In genomic region chr2:159900343-159900742, GRCh38 we compare ENCODE assay signal across 1 cellular context.
TF ChIP-seq lines count a peak whose summit lies in the region.

No MANE protein-coding gene starts in this region.

TF ChIP-seq in GM12878, 131 proteins besides CTCF, POLR2A, EP300 and RAD21 (continued from another document):
- TF ChIP-seq ZBTB33 (IDR thresholded peaks at IDR 0.05) = no peak
- TF ChIP-seq CBX5 (IDR thresholded peaks at IDR 0.05; ENCODE audit: low read depth) = no peak
- TF ChIP-seq IRF3 (IDR thresholded peaks at IDR 0.05) = no peak
- no peak for TF ChIP-seq NR2F1 (conservative IDR thresholded peaks at IDR 0.05)
- TF ChIP-seq EZH2 (IDR thresholded peaks at IDR 0.05; ENCODE audit: borderline replicate concordance, control insufficient read depth, low read depth, low read length) = no peak
- peak; percentile 72 for TF ChIP-seq IKZF1 (conservative IDR thresholded peaks at IDR 0.05)
- TF ChIP-seq TAF1 (IDR thresholded peaks at IDR 0.05; ENCODE audit: borderline replicate concordance, low read depth, low read length) = no peak
- TF ChIP-seq, protein P1, sequence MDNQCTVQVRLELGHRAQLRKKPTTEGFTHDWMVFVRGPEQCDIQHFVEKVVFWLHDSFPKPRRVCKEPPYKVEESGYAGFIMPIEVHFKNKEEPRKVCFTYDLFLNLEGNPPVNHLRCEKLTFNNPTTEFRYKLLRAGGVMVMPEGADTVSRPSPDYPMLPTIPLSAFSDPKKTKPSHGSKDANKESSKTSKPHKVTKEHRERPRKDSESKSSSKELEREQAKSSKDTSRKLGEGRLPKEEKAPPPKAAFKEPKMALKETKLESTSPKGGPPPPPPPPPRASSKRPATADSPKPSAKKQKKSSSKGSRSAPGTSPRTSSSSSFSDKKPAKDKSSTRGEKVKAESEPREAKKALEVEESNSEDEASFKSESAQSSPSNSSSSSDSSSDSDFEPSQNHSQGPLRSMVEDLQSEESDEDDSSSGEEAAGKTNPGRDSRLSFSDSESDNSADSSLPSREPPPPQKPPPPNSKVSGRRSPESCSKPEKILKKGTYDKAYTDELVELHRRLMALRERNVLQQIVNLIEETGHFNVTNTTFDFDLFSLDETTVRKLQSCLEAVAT (IDR thresholded peaks at IDR 0.05) = no peak
- no peak for TF ChIP-seq ZBTB40 (IDR thresholded peaks at IDR 0.05; ENCODE audit: borderline replicate concordance)
- TF ChIP-seq NR2C1 (IDR thresholded peaks at IDR 0.05) = no peak
- no peak for TF ChIP-seq USF1 (IDR thresholded peaks at IDR 0.05; ENCODE audit: borderline replicate concordance, extremely low read length, insufficient read depth, low read depth, low read length)
- TF ChIP-seq IKZF2 (IDR thresholded peaks at IDR 0.05) = peak; percentile 65 to 80; a peak in 3 of 4 replicates
- peak; percentile 58; the same call in 1 of the 2 replicates for TF ChIP-seq FOXM1 (IDR thresholded peaks at IDR 0.05; ENCODE audit: low read depth, low read length)
- no peak for TF ChIP-seq ESRRA (IDR thresholded peaks at IDR 0.05; ENCODE audit: low read length)
- TF ChIP-seq JUND (IDR thresholded peaks at IDR 0.05; ENCODE audit: low read depth, low read length) = no peak
- no peak for TF ChIP-seq MYC (IDR thresholded peaks at IDR 0.05; ENCODE audit: insufficient read depth, insufficient read length, insufficient replicate concordance, low read length, severe bottlenecking)
- TF ChIP-seq POLR2AphosphoS2 (IDR thresholded peaks at IDR 0.05; ENCODE audit: low read depth, low read length) = no peak
- TF ChIP-seq BRCA1 (IDR thresholded peaks at IDR 0.05; ENCODE audit: low read depth, low read length) = no peak
- TF ChIP-seq MXI1 (IDR thresholded peaks at IDR 0.05; ENCODE audit: low read depth, low read length) = no peak
- peak; percentile 66 for TF ChIP-seq NFIC (IDR thresholded peaks at IDR 0.05; ENCODE audit: low read depth, low read length)
- no peak for TF ChIP-seq ZZZ3 (IDR thresholded peaks at IDR 0.05; ENCODE audit: control insufficient read depth, insufficient read length, low read depth)
- TF ChIP-seq SMAD1 (IDR thresholded peaks at IDR 0.05; ENCODE audit: low read depth, partially characterized antibody) = no peak
- TF ChIP-seq MAX (IDR thresholded peaks at IDR 0.05; ENCODE audit: low read depth, low read length) = no peak
- TF ChIP-seq, protein P2, sequence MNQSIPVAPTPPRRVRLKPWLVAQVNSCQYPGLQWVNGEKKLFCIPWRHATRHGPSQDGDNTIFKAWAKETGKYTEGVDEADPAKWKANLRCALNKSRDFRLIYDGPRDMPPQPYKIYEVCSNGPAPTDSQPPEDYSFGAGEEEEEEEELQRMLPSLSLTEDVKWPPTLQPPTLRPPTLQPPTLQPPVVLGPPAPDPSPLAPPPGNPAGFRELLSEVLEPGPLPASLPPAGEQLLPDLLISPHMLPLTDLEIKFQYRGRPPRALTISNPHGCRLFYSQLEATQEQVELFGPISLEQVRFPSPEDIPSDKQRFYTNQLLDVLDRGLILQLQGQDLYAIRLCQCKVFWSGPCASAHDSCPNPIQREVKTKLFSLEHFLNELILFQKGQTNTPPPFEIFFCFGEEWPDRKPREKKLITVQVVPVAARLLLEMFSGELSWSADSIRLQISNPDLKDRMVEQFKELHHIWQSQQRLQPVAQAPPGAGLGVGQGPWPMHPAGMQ (IDR thresholded peaks at IDR 0.05; ENCODE audit: borderline replicate concordance) = no peak
- TF ChIP-seq ZNF384 (IDR thresholded peaks at IDR 0.05; ENCODE audit: borderline replicate concordance, low read depth, low read length) = no peak
- no peak for TF ChIP-seq BCL3 (IDR thresholded peaks at IDR 0.05; ENCODE audit: borderline replicate concordance, insufficient read depth, low read depth, low read length, poor library complexity, severe bottlenecking)
- TF ChIP-seq PAX8 (IDR thresholded peaks at IDR 0.05) = no peak
- TF ChIP-seq WRNIP1 (IDR thresholded peaks at IDR 0.05; ENCODE audit: borderline replicate concordance, low read depth, low read length) = no peak
- peak; percentile 24; the same call in 1 of the 2 replicates for TF ChIP-seq MTA3 (IDR thresholded peaks at IDR 0.05; ENCODE audit: borderline replicate concordance, low read length)
- TF ChIP-seq LARP7 (IDR thresholded peaks at IDR 0.05) = no peak
- TF ChIP-seq ZNF24 (IDR thresholded peaks at IDR 0.05) = no peak
- no peak for TF ChIP-seq POLR2AphosphoS5 (IDR thresholded peaks at IDR 0.05; ENCODE audit: low read length)
- TF ChIP-seq CREM (IDR thresholded peaks at IDR 0.05; ENCODE audit: low read depth) = peak; percentile 28; the same call in 1 of the 2 replicates
- no peak for TF ChIP-seq RB1 (IDR thresholded peaks at IDR 0.05; ENCODE audit: borderline replicate concordance)
- no peak for TF ChIP-seq TCF7 (IDR thresholded peaks at IDR 0.05; ENCODE audit: borderline replicate concordance)
- no peak for TF ChIP-seq NKRF (conservative IDR thresholded peaks at IDR 0.05)
- peak; percentile 73 for TF ChIP-seq RELB (IDR thresholded peaks at IDR 0.05; ENCODE audit: low read depth)
